18 cellular contexts compared by ENCODE assay signal in the genomic region with DNA sequence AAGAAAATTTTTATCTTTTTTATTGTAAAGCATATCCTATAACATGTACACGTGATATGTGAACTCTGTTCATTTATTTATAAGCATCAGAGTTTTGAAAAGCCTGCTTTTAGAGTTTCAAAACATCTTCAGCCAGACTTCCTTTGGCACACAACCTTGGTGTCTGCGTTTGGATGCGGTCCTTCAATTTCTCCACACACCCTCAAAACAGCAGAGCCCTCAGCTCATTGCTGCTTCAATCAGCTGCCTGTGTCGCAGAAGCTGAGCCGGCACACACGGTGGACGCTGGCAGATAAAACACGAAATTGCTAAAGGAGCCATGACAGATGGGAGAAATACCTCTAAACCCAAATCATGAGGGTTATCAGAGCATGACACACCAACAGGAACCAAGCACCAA.
"Had no signal": no experiment of that assay in that cellular context is flagged by ENCODE, and none has a peak within 500 bp of the region (broad histone marks: within the 10 kb centered on the region; RNA-seq: fewer than 3 reads in every experiment).

No MANE protein-coding gene starts in this region.

- H2AFZ ChIP-seq: neural progenitor cell had no signal

- H3K9me2 ChIP-seq: SK-N-SH had no signal

- H3K27ac Mint-ChIP-seq: neural progenitor cell had no signal

- H3K4me3 ChIP-seq: neural progenitor cell, skin epidermis, transverse colon had no signal

- H3K4me1 ChIP-seq: transverse colon had no signal

- H3K9me3 ChIP-seq: SK-N-SH, transverse colon had no signal

- H3K4me2 ChIP-seq: neural progenitor cell, SK-N-SH had no signal

- DNase-seq: activated CD4-positive, alpha-beta T cell treated with anti-CD3 and anti-CD28 coated beads for 1 hour; activated CD4-positive, alpha-beta T cell treated with anti-CD3 and anti-CD28 coated beads, Interleukin-2, amount 50 U/mL, for 48 hours; activated effector memory CD4-positive, alpha-beta T cell treated with Interleukin-2 at 50 U/mL for 16 hours; activated naive CD4-positive, alpha-beta T cell treated with anti-CD3 and anti-CD28 coated beads, Interleukin-2, amount 50 U/mL, for 16 hours; activated T-cell treated with anti-CD3 and anti-CD28 coated beads, Interleukin-2, amount 50 U/mL, for 1 hour; central memory CD4-positive, alpha-beta T cell; effector memory CD4-positive, alpha-beta T cell; hippocampal formation; retina; SK-N-SH; stimulated activated CD4-positive, alpha-beta T cell treated with anti-CD3 and anti-CD28 coated beads, Interleukin-4, amount 100 ng/mL, for 24 hours; stimulated activated naive CD4-positive, alpha-beta T cell treated with Interleukin-2 at 50 U/mL for 16 hours; substantia nigra; T-helper 1 cell; T1000; transverse colon had no signal

- H3K27me3 ChIP-seq: neural progenitor cell, transverse colon had no signal

- H3K36me3 ChIP-seq: neural progenitor cell, transverse colon had no signal

- H3K27ac ChIP-seq: neural progenitor cell, skin epidermis, transverse colon had no signal

- H3K4me3 Mint-ChIP-seq: neural progenitor cell had no signal

- H3K9ac ChIP-seq: neural progenitor cell, SK-N-SH had no signal
